Comparison of ENCODE assay signal across 12 cellular contexts in genomic region chr6:129696028-129696418, GRCh38. TPM values are rescaled to one million over a fixed set of nuclear protein-coding genes. Genes with fewer than 3 reads are reported as not detected.
A peak's percentile ranks its signal among the peaks of the same experiment; 100 is the strongest.
DNase-seq lines count a peak whose midpoint lies in the region; ATAC-seq and TF ChIP-seq lines count a peak whose summit lies in the region.
"Had no signal": no experiment of that assay in that cellular context is flagged by ENCODE, and none has a peak within 500 bp of the region (broad histone marks: within the 10 kb centered on the region; RNA-seq: fewer than 3 reads in every experiment).

No MANE protein-coding gene starts in this region.

- no CpG with 5 or more reads among the region's 1 CpG for WGBS in mesenchymal stem cell

- no peak overlapping the region for H2BK12ac ChIP-seq in mesenchymal stem cell (ENCODE audit: low read length in 2 of 2)

- H3K79me2 ChIP-seq in OCI-LY3 (ENCODE audit: low read length), result 0 out of 2 replicates have a peak, but pooled peaks cover 10% of the 10 kb centered on the region

- H3K27ac ChIP-seq in OCI-LY3 (ENCODE audit: low read length), result peak overlapping the region; percentile 31; the same call in 1 of the 2 replicates
- no peak overlapping the region for H3K27ac ChIP-seq in mesenchymal stem cell (ENCODE audit: low read length, poor library complexity, severe bottlenecking)

- peak; percentile 17 for ATAC-seq in GM21390 (IDR thresholded peaks at IDR 0.05; ENCODE audit: unreplicated experiment)
- ATAC-seq in HG02970 (IDR thresholded peaks at IDR 0.05; ENCODE audit: low FRiP score, unreplicated experiment), result no peak

- no peak overlapping the region for H2BK5ac ChIP-seq in mesenchymal stem cell (ENCODE audit: low read depth, low read length, poor library complexity, severe bottlenecking)

- peak overlapping the region; percentile 7; the same call in 1 of the 2 replicates for H2AFZ ChIP-seq in OCI-LY3 (ENCODE audit: low read depth, low read length)
- H2AFZ ChIP-seq in mesenchymal stem cell (ENCODE audit: low read depth, low read length), result no peak overlapping the region

- H3K18ac ChIP-seq in mesenchymal stem cell (ENCODE audit: low read depth in 1 of 2, low read length in 2 of 2), result no peak overlapping the region

- H3K23ac ChIP-seq in mesenchymal stem cell (ENCODE audit: low read length in 2 of 2), result no peak overlapping the region

- H3K9ac ChIP-seq in OCI-LY3 (ENCODE audit: low read length), result no peak overlapping the region
- peak overlapping the region; percentile 62 for H3K9ac ChIP-seq in mesenchymal stem cell (ENCODE audit: low read length)

- TF ChIP-seq CTCF in GM12865 (IDR thresholded peaks at IDR 0.05; ENCODE audit: insufficient read depth, low read depth, low read length, missing control alignments), result no peak
- TF ChIP-seq CTCF in OCI-LY3 (IDR thresholded peaks at IDR 0.05; ENCODE audit: low read depth, low read length), result no peak

- H3K9me3 ChIP-seq in OCI-LY3 (ENCODE audit: insufficient read depth, low read length) (no peaks in the 10 kb centered on the region), mesenchymal stem cell (ENCODE audit: control insufficient read depth, low read length) (no peaks in the 10 kb centered on the region)

- no peak overlapping the region for H2AK5ac ChIP-seq in mesenchymal stem cell (ENCODE audit: low read length, severe bottlenecking)

- H4K91ac ChIP-seq in mesenchymal stem cell (ENCODE audit: low read length), result no peak overlapping the region

- H2BK120ac ChIP-seq in mesenchymal stem cell (ENCODE audit: low read depth, low read length), result no peak overlapping the region

- DNase-seq in GM12865 (ENCODE audit: low read depth), result no peak
- DNase-seq in mesenchymal stem cell, result no peak
- DNase-seq in NCI-H2081 (lab: John Stamatoyannopoulos, UW), result no peak
- DNase-seq in COLO829 (ENCODE audit: low spot score), result no peak
- no peak for DNase-seq in NK-92 treated with Interleukin-12 subunit alpha and Interleukin-12 subunit beta, amount 100 ng/mL, for 24 hours (lab: John Stamatoyannopoulos, UW)
- DNase-seq: anterior cingulate cortex, glutamatergic neuron, NCI-H2029, posterior cingulate gyrus had no signal

- no peak overlapping the region for H2BK15ac ChIP-seq in mesenchymal stem cell (ENCODE audit: low read depth, poor library complexity, severe bottlenecking)

- H3K36me3 ChIP-seq in OCI-LY3 (replicated peaks; ENCODE audit: low read depth, low read length) (no peaks in the 10 kb centered on the region), mesenchymal stem cell (ENCODE audit: control insufficient read depth in 1 of 2, insufficient read depth in 2 of 2, low read depth in 1 of 2, low read length in 2 of 2) (peaks cover 0 to 5% of the 10 kb centered on the region in 2 experiments)

- H3K4me3 ChIP-seq in GM12865 (ENCODE audit: low read depth, low read length) (peak overlapping the region; percentile 32; the same call in 1 of the 2 replicates), OCI-LY3 (ENCODE audit: low read length) (peak overlapping the region; percentile 39), mesenchymal stem cell (ENCODE audit: insufficient read depth in 1 of 2, low read depth in 1 of 2, low read length in 2 of 2) (no peak overlapping the region)

- H3K4me2 ChIP-seq in OCI-LY3 (ENCODE audit: low read length) (peak overlapping the region; percentile 63), mesenchymal stem cell (ENCODE audit: low read length, poor library complexity, severe bottlenecking) (no peak overlapping the region)

- no peaks in the 10 kb centered on the region for H4K20me1 ChIP-seq in OCI-LY3 (ENCODE audit: insufficient read depth, low read length)

- no peak overlapping the region for H3K4ac ChIP-seq in mesenchymal stem cell (ENCODE audit: low read depth in 1 of 2, low read length in 2 of 2)

- no peak overlapping the region for H3K14ac ChIP-seq in mesenchymal stem cell (ENCODE audit: low read length in 2 of 2)

- H3K4me1 ChIP-seq in OCI-LY3 (ENCODE audit: low read length) (peaks cover 27% of the 10 kb centered on the region), mesenchymal stem cell (ENCODE audit: control insufficient read depth, insufficient read depth, low read depth, low read length) (peaks cover 9% of the 10 kb centered on the region)

- no peak overlapping the region for H4K8ac ChIP-seq in mesenchymal stem cell (ENCODE audit: low read length)

- no peaks in the 10 kb centered on the region for H3K27me3 ChIP-seq in OCI-LY3 (ENCODE audit: low read depth, low read length)
- no peaks in the 10 kb centered on the region for H3K27me3 ChIP-seq in mesenchymal stem cell (ENCODE audit: control insufficient read depth in 1 of 2, insufficient read depth in 1 of 2, low read length in 2 of 2)

- H3K79me1 ChIP-seq in mesenchymal stem cell (replicated peaks; ENCODE audit: low read length, poor library complexity, severe bottlenecking), result no peaks in the 10 kb centered on the region

RNA-seq across cellular contexts. Expression of gene ARHGAP18, which starts 14.0 kb away (rescaled TPM):
- 22.2 TPM for polyA plus RNA-seq in mesenchymal stem cell (2013, experiment 1 of 2)
- polyA plus RNA-seq in mesenchymal stem cell (2013, experiment 2 of 2), result 22.1 TPM

Comparison
In these comparisons a context has a peak if more than half of its experiments do, and no peak if none do; other contexts are left out.
1. H3K4me3 ChIP-seq: peak in GM12865 (single experiment) and OCI-LY3 (single experiment); none in mesenchymal stem cell (0 of 2).